In genomic region chr20:14544688-14545087, GRCh38 we compare ENCODE assay signal across 27 cellular contexts.
"Had no signal": no experiment of that assay in that cellular context is flagged by ENCODE, and none has a peak within 500 bp of the region (broad histone marks: within the 10 kb centered on the region; RNA-seq: fewer than 3 reads in every experiment).

No MANE protein-coding gene starts in this region.

- H3K27ac ChIP-seq: breast epithelium, colonic mucosa, dorsolateral prefrontal cortex, neutrophil, thoracic aorta, WERI-Rb-1 had no signal

- H3K27me3 ChIP-seq: breast epithelium, colonic mucosa, dorsolateral prefrontal cortex, neutrophil had no signal

- H3K36me3 ChIP-seq: breast epithelium, colonic mucosa, neutrophil, thoracic aorta, WERI-Rb-1 had no signal

- DNase-seq: activated CD4-positive, alpha-beta memory T cell treated with anti-CD3 and anti-CD28 coated beads, Interleukin-2, amount 10 ng/mL, durations not matched to agents 7 days and 5 days; activated CD4-positive, alpha-beta T cell treated with anti-CD3 and anti-CD28 coated beads, Interleukin-2, amount 10 ng/mL, durations not matched to agents 24 days and 14 days; activated gamma-delta T cell treated with Interleukin-2 at 50 U/mL for 16 hours; activated naive CD4-positive, alpha-beta T cell treated with anti-CD3 and anti-CD28 coated beads, Interleukin-2, amount 50 U/mL, for 16 hours; activated T-cell treated with anti-CD3 and anti-CD28 coated beads, Interleukin-2, amount 50 U/mL, for 4 hours; amygdala; colonic mucosa; effector memory CD4-positive, alpha-beta T cell; kidney glomerular epithelial cell; mammary epithelial cell; naive B cell; nephron progenitor cell; stimulated activated CD4-positive, alpha-beta T cell treated with anti-CD3 and anti-CD28 coated beads, Interleukin-12 subunit alpha, Interleukin-12 subunit beta, amount 100 ng/mL, for 4 hours; stimulated activated CD4-positive, alpha-beta T cell treated with anti-CD3 and anti-CD28 coated beads, Interleukin-4, amount 100 ng/mL, for 1 hour; T-helper 17 cell; T1000; trophoblast cell; WERI-Rb-1 had no signal

- H3K9me3 ChIP-seq: breast epithelium, colonic mucosa, neutrophil, thoracic aorta had no signal

- H3K4me3 ChIP-seq: breast epithelium, colonic mucosa, dorsolateral prefrontal cortex, skin epidermis, thoracic aorta had no signal

- ATAC-seq: activated CD4-positive, CD25-positive, alpha-beta regulatory T cell treated with anti-CD3 and anti-CD28 coated beads, Interleukin-2, amount 50 U/mL, for 24 hours; activated T-cell treated with anti-CD3 and anti-CD28 coated beads, Interleukin-2, amount 50 U/mL, for 4 hours; activated T-helper 17 cell treated with anti-CD3 and anti-CD28 coated beads, Interleukin-2, amount 50 U/mL, for 72 hours; left lobe of liver; sciatic nerve; T-helper 17 cell had no signal

- H3K4me1 ChIP-seq: breast epithelium, colonic mucosa had no signal
